ENCODE assay signal across 8 cellular contexts in the genomic region with DNA sequence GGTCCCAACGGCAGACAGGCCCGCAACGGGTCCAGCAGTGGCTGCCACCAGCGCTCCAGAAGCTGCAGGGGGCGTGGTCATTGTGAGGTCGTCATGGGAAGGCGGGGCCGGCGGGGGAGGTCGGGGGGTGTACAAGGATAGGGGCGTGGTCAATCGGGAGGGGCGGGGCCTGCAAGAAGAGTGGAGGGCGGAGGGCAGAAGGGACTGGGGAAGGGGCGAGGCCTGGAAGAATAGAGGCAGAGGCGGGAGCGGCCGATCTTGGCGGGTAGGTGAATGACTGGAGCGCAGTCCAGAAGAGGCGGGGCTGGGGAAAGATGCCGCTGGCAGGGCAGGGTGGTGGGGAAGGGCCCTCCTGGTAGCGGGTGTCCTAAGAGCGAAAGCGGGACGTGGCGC. TPM values are rescaled to one million over a fixed set of nuclear protein-coding genes. Genes with fewer than 3 reads are reported as not detected.
DNase-seq lines count a peak whose midpoint lies in the region; TF ChIP-seq lines count a peak whose summit lies in the region.

No MANE protein-coding gene starts in this region.

- H3K4me3 ChIP-seq in Caco-2 (ENCODE audit: low read depth, low read length) (peak overlapping the region; percentile 85), cardiac fibroblast (replicated peaks in 1 of 2; ENCODE audit: low read depth in 2 of 2, low read length in 2 of 2) (peak overlapping the region; percentile 60 to 66), skin epidermis (peak overlapping the region; percentile 53 to 70 (median 58))

- peaks cover 40% of the 10 kb centered on the region for H3K36me3 Mint-ChIP-seq in Caco-2 (ENCODE audit: insufficient read depth, unreplicated experiment)
- peaks cover 5 to 6% (median 5%) of the 10 kb centered on the region in 3 donors for H3K36me3 Mint-ChIP-seq in immature natural killer cell

- H3K9me3 Mint-ChIP-seq in Caco-2 (ENCODE audit: unreplicated experiment) (no peaks in the 10 kb centered on the region), immature natural killer cell (no peaks in the 10 kb centered on the region)

- H3K4me1 ChIP-seq in Caco-2 = peaks cover 5% of the 10 kb centered on the region; the same call in 1 of the 2 replicates

- no peaks in the 10 kb centered on the region for H3K27me3 Mint-ChIP-seq in Caco-2 (ENCODE audit: insufficient read depth, unreplicated experiment)
- H3K27me3 Mint-ChIP-seq in immature natural killer cell (ENCODE audit: low read depth in 3 of 3) = peaks cover 6 to 9% (median 6%) of the 10 kb centered on the region in 3 donors

- TF ChIP-seq CTCF in Caco-2 (IDR thresholded peaks at IDR 0.05; ENCODE audit: insufficient read depth in 1 of 2, low read depth in 1 of 2, low read length in 1 of 2, severe bottlenecking in 1 of 2, unreplicated experiment in 1 of 2) (no peak), cardiac fibroblast (IDR thresholded peaks at IDR 0.05; ENCODE audit: low read depth, low read length) (no peak)

- POLR2A ChIA-PET in Caco-2 (lab: Charles Lee) = interaction anchor here (0.6 to 2.0 kb wide), 2 partner anchors 121 to 132 kb away, joined by 4 to 6 read pairs; a partner anchor contains a TSS

- no peaks in the 10 kb centered on the region for H3K9me3 ChIP-seq in Caco-2

- DNase-seq in Caco-2 = peak; percentile 95 to 96
- DNase-seq in NCI-H1105 treated with DMSO at 0.1 percent for 48 hours (lab: John Stamatoyannopoulos, UW) = peak; percentile 92
- peak; percentile 84 for DNase-seq in activated CD4-positive, CD25-positive, alpha-beta regulatory T cell treated with anti-CD3 and anti-CD28 coated beads, Interleukin-2, amount 50 U/mL, for 72 hours
- DNase-seq in cardiac fibroblast (ENCODE audit: low read depth in 2 of 2) = peak; percentile 79 to 91
- DNase-seq in immature natural killer cell = peak; percentile 81 to 87 (median 85)
- DNase-seq in OCI-M2 (lab: John Stamatoyannopoulos, UW; ENCODE audit: unreplicated experiment) = no peak
- no peak for DNase-seq in H4 (ENCODE audit: low spot score)

- no peaks in the 10 kb centered on the region for H3K27me3 ChIP-seq in Caco-2 (replicated peaks; ENCODE audit: control insufficient read depth, insufficient read depth, low read length)

- H3K27ac Mint-ChIP-seq in Caco-2 (ENCODE audit: unreplicated experiment) = peak overlapping the region; percentile 63
- peak overlapping the region; percentile 77 to 95 (median 89) for H3K27ac Mint-ChIP-seq in immature natural killer cell

- BruUV-seq in Caco-2 (replicated peaks; lab: Mats Ljungman, UMichigan) = no TSS peak

- intact Hi-C loops in Caco-2 (cut with micrococcal nuclease; ENCODE audit: unreplicated experiment) = loop anchor here (1.0 kb wide), 1 partner anchor 42 kb away; no protein-coding TSS in a partner anchor

- no peaks in the 10 kb centered on the region for H3K36me3 ChIP-seq in Caco-2 (ENCODE audit: control insufficient read depth, insufficient read depth, low read length)

- peak overlapping the region in 19 of 21 experiments; percentile 28 to 85 (median 74) for H3K27ac ChIP-seq in skin epidermis

- peak overlapping the region; percentile 91 for H3K4me3 Mint-ChIP-seq in Caco-2 (ENCODE audit: unreplicated experiment)
- H3K4me3 Mint-ChIP-seq in immature natural killer cell = peak overlapping the region; percentile 87 to 93 (median 90)

- CTCF ChIA-PET in Caco-2 (lab: Charles Lee) = interaction anchor here (0.6 kb wide), 2 partner anchors 39 to 592 kb away, joined by 3 read pairs; no protein-coding TSS in a partner anchor

- H3K4me1 Mint-ChIP-seq in Caco-2 (ENCODE audit: low read depth, unreplicated experiment) (no peaks in the 10 kb centered on the region), immature natural killer cell (peaks cover 20 to 38% of the 10 kb centered on the region in 2 donors)

RNA-seq across cellular contexts. Expression of a gene that starts 4.3 kb away (rescaled TPM):
- total RNA-seq in Caco-2 (2022) = 0.75 and 0.93 TPM in 2 replicates
- 10 to 100 TPM in 1 of 3 donors, 1 to 10 TPM in 2; 7.3 to 12.0 (median 8.2) TPM for polyA plus RNA-seq in immature natural killer cell
- total RNA-seq in H4 (2014; rRNA removed; shearing (Covaris generic)) = 26.2 and 31.7 TPM in 2 replicates

RNA-seq across cellular contexts. Expression of a gene that starts 9.3 kb away (rescaled TPM):
- 102 and 104 TPM in 2 replicates for total RNA-seq in Caco-2 (2022)
- polyA plus RNA-seq in immature natural killer cell = 10 to 100 TPM in 2 of 3 donors, 1 to 10 TPM in 1; 5.0 to 30.4 (median 13.9) TPM
- 16.1 TPM in 2 replicates for total RNA-seq in H4 (2014; rRNA removed; shearing (Covaris generic))

RNA-seq across cellular contexts. Expression of a gene that starts 42.0 kb away (rescaled TPM):
- total RNA-seq in Caco-2 (2022) = 107 and 126 TPM in 2 replicates
- polyA plus RNA-seq in immature natural killer cell = 10 to 100 TPM in 2 of 3 donors, 1 to 10 TPM in 1; 6.4 to 27.7 (median 11.6) TPM
- 55.5 and 61.1 TPM in 2 replicates for total RNA-seq in H4 (2014; rRNA removed; shearing (Covaris generic))

RNA-seq across cellular contexts. Expression of a gene that starts 42.2 kb away (rescaled TPM):
- total RNA-seq in Caco-2 (2022) = 209 and 224 TPM in 2 replicates
- polyA plus RNA-seq in immature natural killer cell = 10 to 100 TPM; 32.0 to 59.7 (median 41.4) TPM
- total RNA-seq in H4 (2014; rRNA removed; shearing (Covaris generic)) = 99.9 and 101 TPM in 2 replicates

RNA-seq across cellular contexts. Expression of a gene that starts 45.7 kb away (rescaled TPM):
- total RNA-seq in Caco-2 (2022) = not detected in 2 replicates
- polyA plus RNA-seq in immature natural killer cell = under 1 TPM in 1 of 3 donors, not detected in 2; 0.19 TPM
- not detected in 2 replicates for total RNA-seq in H4 (2014; rRNA removed; shearing (Covaris generic))

Comparison
In these comparisons a context has a peak if more than half of its experiments do, and no peak if none do; other contexts are left out.
1. DNase-seq: peak in Caco-2 (2 of 2), NCI-H1105 treated with DMSO at 0.1 percent for 48 hours (single experiment), activated CD4-positive, CD25-positive, alpha-beta regulatory T cell treated with anti-CD3 and anti-CD28 coated beads, Interleukin-2, amount 50 U/mL, for 72 hours (single experiment), cardiac fibroblast (2 of 2) and immature natural killer cell (3 of 3); none in OCI-M2 (single experiment) and H4 (single experiment).
2. RNA of a gene that starts 4.3 kb away (total RNA-seq): 26.2 to 31.7 TPM in H4; 0.75 to 0.93 TPM in Caco-2; every median in the first group is over 10 times any median in the second.
3. Peak in every context shown above with its lines, with median percentiles within 50 percentile points of each other: H3K4me3 ChIP-seq.